25 cellular contexts compared by ENCODE assay signal in the genomic region with DNA sequence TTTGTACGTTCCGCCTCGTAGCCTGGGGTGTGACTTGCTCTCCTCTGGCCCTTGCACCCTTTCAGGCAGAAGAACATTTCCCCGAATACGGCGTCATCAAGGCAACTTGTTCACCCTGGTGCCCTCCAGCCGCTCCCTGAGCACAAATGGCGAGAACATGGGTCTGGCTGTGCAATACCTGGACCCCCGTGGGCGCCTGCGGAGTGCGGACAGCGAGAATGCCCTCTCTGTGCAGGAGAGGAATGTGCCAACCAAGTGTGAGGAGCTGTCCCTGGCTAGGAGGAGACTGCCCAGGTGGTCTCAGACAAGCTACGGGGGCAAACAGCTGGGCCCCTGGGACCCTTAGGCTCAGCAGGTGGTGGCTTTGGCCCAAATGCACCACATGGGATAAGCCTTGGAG.
"Had no signal": no experiment of that assay in that cellular context is flagged by ENCODE, and none has a peak within 500 bp of the region (broad histone marks: within the 10 kb centered on the region; RNA-seq: fewer than 3 reads in every experiment).

No MANE protein-coding gene starts in this region.

- H3K9me3 Mint-ChIP-seq: activated CD4-positive, alpha-beta memory T cell treated with anti-CD3 and anti-CD28 coated beads, Interleukin-2, amount 10 ng/mL, durations not matched to agents 7 days and 5 days; activated CD4-positive, alpha-beta T cell treated with anti-CD3 and anti-CD28 coated beads, Interleukin-2, amount 10 ng/mL, durations not matched to agents 7 days and 5 days; activated naive CD4-positive, alpha-beta T cell treated with anti-CD3 and anti-CD28 coated beads, Interleukin-2, amount 10 ng/mL, durations not matched to agents 7 days and 5 days; activated naive CD4-positive, alpha-beta T cell treated with anti-CD3 and anti-CD28 coated beads, Interleukin-2, amount 50 U/mL, for 72 hours; activated naive CD8-positive, alpha-beta T cell treated with anti-CD3 and anti-CD28 coated beads, Interleukin-2, amount 10 ng/mL, durations not matched to agents 7 days and 5 days; activated T-cell treated with anti-CD3 and anti-CD28 coated beads, Interleukin-2, amount 50 U/mL, for 24 hours; activated T-cell treated with anti-CD3 and anti-CD28 coated beads, Interleukin-2, amount 50 U/mL, for 72 hours; T-cell; T-helper 1 cell treated with Interleukin-12 subunit alpha and Interleukin-12 subunit beta and Interleukin-4 antibody, amounts not matched to agents 30 μg/mL and 1 μg/mL, for 36 hours; WTC11 had no signal

- H3K4me3 ChIP-seq: ascending aorta had no signal

- H3K27ac Mint-ChIP-seq: activated CD4-positive, alpha-beta memory T cell treated with anti-CD3 and anti-CD28 coated beads, Interleukin-2, amount 10 ng/mL, durations not matched to agents 7 days and 5 days; activated CD4-positive, alpha-beta T cell treated with anti-CD3 and anti-CD28 coated beads, Interleukin-2, amount 10 ng/mL, durations not matched to agents 7 days and 5 days; activated naive CD8-positive, alpha-beta T cell treated with anti-CD3 and anti-CD28 coated beads, Interleukin-2, amount 10 ng/mL, durations not matched to agents 7 days and 5 days; activated T-cell treated with anti-CD3 and anti-CD28 coated beads, Interleukin-2, amount 50 U/mL, for 72 hours; T-helper 1 cell treated with Interleukin-12 subunit alpha and Interleukin-12 subunit beta and Interleukin-4 antibody, amounts not matched to agents 30 μg/mL and 1 μg/mL, for 36 hours; WTC11 had no signal

- H3K27me3 ChIP-seq: ascending aorta, brain microvascular endothelial cell had no signal

- H3K4me3 Mint-ChIP-seq: activated CD4-positive, alpha-beta memory T cell treated with anti-CD3 and anti-CD28 coated beads, Interleukin-2, amount 10 ng/mL, durations not matched to agents 7 days and 5 days; activated CD4-positive, alpha-beta T cell treated with anti-CD3 and anti-CD28 coated beads, Interleukin-2, amount 10 ng/mL, durations not matched to agents 7 days and 5 days; activated naive CD4-positive, alpha-beta T cell treated with anti-CD3 and anti-CD28 coated beads, Interleukin-2, amount 10 ng/mL, durations not matched to agents 7 days and 5 days; activated naive CD8-positive, alpha-beta T cell treated with anti-CD3 and anti-CD28 coated beads, Interleukin-2, amount 10 ng/mL, durations not matched to agents 7 days and 5 days; activated T-cell treated with anti-CD3 and anti-CD28 coated beads, Interleukin-2, amount 50 U/mL, for 24 hours; activated T-cell treated with anti-CD3 and anti-CD28 coated beads, Interleukin-2, amount 50 U/mL, for 72 hours; T-cell; T-helper 1 cell treated with Interleukin-12 subunit alpha and Interleukin-12 subunit beta and Interleukin-4 antibody, amounts not matched to agents 30 μg/mL and 1 μg/mL, for 36 hours; WTC11 had no signal

- H3K27ac ChIP-seq: ascending aorta, brain microvascular endothelial cell had no signal

- DNase-seq: activated CD4-positive, alpha-beta memory T cell treated with anti-CD3 and anti-CD28 coated beads, Interleukin-2, amount 10 ng/mL, durations not matched to agents 7 days and 5 days; activated CD4-positive, alpha-beta T cell treated with anti-CD3 and anti-CD28 coated beads for 1 hour; activated CD4-positive, alpha-beta T cell treated with anti-CD3 and anti-CD28 coated beads for 4 hours; activated CD4-positive, alpha-beta T cell treated with anti-CD3 and anti-CD28 coated beads, Interleukin-2, amount 10 ng/mL, durations not matched to agents 7 days and 5 days; activated CD4-positive, alpha-beta T cell treated with anti-CD3 and anti-CD28 coated beads, Interleukin-2, amount 50 U/mL, for 4 hours; activated CD8-positive, alpha-beta memory T cell treated with anti-CD3 and anti-CD28 coated beads, Interleukin-2, amount 50 U/mL, for 48 hours; activated gamma-delta T cell; activated naive CD4-positive, alpha-beta T cell; activated naive CD4-positive, alpha-beta T cell treated with anti-CD3 and anti-CD28 coated beads, Interleukin-2, amount 10 ng/mL, durations not matched to agents 7 days and 5 days; activated naive CD8-positive, alpha-beta T cell treated with anti-CD3 and anti-CD28 coated beads, Interleukin-2, amount 10 ng/mL, durations not matched to agents 7 days and 5 days; activated T-cell treated with anti-CD3 and anti-CD28 coated beads for 4 hours; activated T-cell treated with anti-CD3 and anti-CD28 coated beads, Interleukin-2, amount 50 U/mL, for 24 hours; activated T-cell treated with anti-CD3 and anti-CD28 coated beads, Interleukin-2, amount 50 U/mL, for 72 hours; brain microvascular endothelial cell; cortex of kidney; effector CD8-positive, alpha-beta T cell; foreskin fibroblast; head of caudate nucleus; SW 1271; T-cell had no signal

- H3K9me3 ChIP-seq: ascending aorta had no signal

- H3K27me3 Mint-ChIP-seq: activated CD4-positive, alpha-beta memory T cell treated with anti-CD3 and anti-CD28 coated beads, Interleukin-2, amount 10 ng/mL, durations not matched to agents 7 days and 5 days; activated CD4-positive, alpha-beta T cell treated with anti-CD3 and anti-CD28 coated beads, Interleukin-2, amount 10 ng/mL, durations not matched to agents 7 days and 5 days; activated naive CD8-positive, alpha-beta T cell treated with anti-CD3 and anti-CD28 coated beads, Interleukin-2, amount 10 ng/mL, durations not matched to agents 7 days and 5 days; activated T-cell treated with anti-CD3 and anti-CD28 coated beads, Interleukin-2, amount 50 U/mL, for 24 hours; T-cell had no signal

- ATAC-seq: activated naive CD4-positive, alpha-beta T cell treated with anti-CD3 and anti-CD28 coated beads, Interleukin-2, amount 50 U/mL, for 72 hours; activated T-cell treated with anti-CD3 and anti-CD28 coated beads, Interleukin-2, amount 50 U/mL, for 72 hours; esophagus mucosa; T-cell; WTC11 had no signal
